ENCODE assay signal across 33 cellular contexts in genomic region chr4:184090571-184090970, GRCh38.
DNase-seq lines count a peak whose midpoint lies in the region; FAIRE-seq and TF ChIP-seq lines count a peak whose summit lies in the region.
"Had no signal": no experiment of that assay in that cellular context is flagged by ENCODE, and none has a peak within 500 bp of the region (broad histone marks: within the 10 kb centered on the region; RNA-seq: fewer than 3 reads in every experiment).

No MANE protein-coding gene starts in this region.

- no peak overlapping the region for H4K91ac ChIP-seq in trophoblast cell (ENCODE audit: low read depth, low read length)

- H3K27ac Mint-ChIP-seq in astrocyte (ENCODE audit: unreplicated experiment): peak overlapping the region; percentile 13
- H3K27ac Mint-ChIP-seq: B cell; CD14-positive monocyte; CD4-positive, alpha-beta memory T cell; CD4-positive, alpha-beta T cell; CD4-positive, CD25-positive, alpha-beta regulatory T cell; CD8-positive, alpha-beta memory T cell; CD8-positive, alpha-beta T cell had no signal

- WGBS in trophoblast cell (ENCODE audit: extremely low coverage, insufficient coverage, insufficient read length): no CpG with 5 or more reads among the region's 3 CpGs

- H4K12ac ChIP-seq in trophoblast cell (ENCODE audit: low read depth, low read length): no peak overlapping the region

- H3K9ac ChIP-seq in astrocyte (ENCODE audit: low read length) (no peak overlapping the region), trophoblast cell (ENCODE audit: low read length) (no peak overlapping the region)
- H3K9ac ChIP-seq: BLaER1; BLaER1 treated with 17β-estradiol and CSF1 and Interleukin-3, amounts not matched to agents 10 nM and 100 nM had no signal

- no peak overlapping the region for H2AK5ac ChIP-seq in trophoblast cell (ENCODE audit: low read length)

- no peaks in the 10 kb centered on the region for H3K36me3 ChIP-seq in astrocyte (ENCODE audit: insufficient read depth, low read length)
- no peaks in the 10 kb centered on the region for H3K36me3 ChIP-seq in trophoblast cell (ENCODE audit: control insufficient read depth in 1 of 2, insufficient read depth in 2 of 2, low read length in 2 of 2)
- H3K36me3 ChIP-seq: BE2C; BLaER1; BLaER1 treated with 17β-estradiol and CSF1 and Interleukin-3, amounts not matched to agents 10 nM and 100 nM had no signal

- H3K4me1 ChIP-seq in astrocyte (ENCODE audit: insufficient read depth, low read length): no peaks in the 10 kb centered on the region
- no peaks in the 10 kb centered on the region for H3K4me1 ChIP-seq in trophoblast cell (ENCODE audit: control insufficient read depth in 1 of 2, insufficient read depth in 2 of 2, low read length in 2 of 2)
- H3K4me1 ChIP-seq: A549, BLaER1, Caco-2 had no signal

- H3K27me3 ChIP-seq in astrocyte (ENCODE audit: insufficient read depth, low read length) (no peaks in the 10 kb centered on the region), trophoblast cell (ENCODE audit: insufficient read depth, low read length) (no peaks in the 10 kb centered on the region)
- H3K27me3 ChIP-seq: BE2C; BLaER1; BLaER1 treated with 17β-estradiol and CSF1 and Interleukin-3, amounts not matched to agents 10 nM and 100 nM had no signal

- H2AFZ ChIP-seq in astrocyte (ENCODE audit: low read depth, low read length) (no peak overlapping the region), trophoblast cell (ENCODE audit: insufficient read depth, low read length, poor library complexity) (no peak overlapping the region)

- FAIRE-seq in astrocyte (lab: Jason Lieb, UNC): no peak
- FAIRE-seq: A204.1, A549, D721Med had no signal

- H4K8ac ChIP-seq in trophoblast cell (ENCODE audit: low read depth, low read length): no peak overlapping the region

- DNase-seq in astrocyte (ENCODE audit: low read depth): no peak
- DNase-seq in islet precursor cell: peak; percentile 25
- no peak for DNase-seq in HUDEP-2 (lab: John Stamatoyannopoulos, UW; ENCODE audit: unreplicated experiment in 76 of 76)
- DNase-seq in trophoblast cell: no peak
- DNase-seq: 8988T; ACHN; AML-193; BE2C; C1 segment of cervical spinal cord; Caco-2; Calu3; CD4-positive, alpha-beta memory T cell; CD4-positive, alpha-beta T cell; CD4-positive, CD25-positive, alpha-beta regulatory T cell; CD8-positive, alpha-beta memory T cell; CD8-positive, alpha-beta T cell; COR-L47; DMS 273 treated with DMSO at 0.1 percent for 48 hours; DMS153; DMS53; DMS79; DMS79 treated with DMSO at 0.1 percent for 48 hours; DND-41; EL had no signal

- H3K79me1 ChIP-seq in trophoblast cell (ENCODE audit: low read length): no peaks in the 10 kb centered on the region

- H3K4me3 ChIP-seq in astrocyte (ENCODE audit: insufficient read depth, low read depth, low read length) (no peak overlapping the region), trophoblast cell (ENCODE audit: low read depth, low read length) (no peak overlapping the region)
- H3K4me3 ChIP-seq: A549; BLaER1; BLaER1 treated with 17β-estradiol and CSF1 and Interleukin-3, amounts not matched to agents 10 nM and 100 nM had no signal

- H3K9me3 ChIP-seq in astrocyte (ENCODE audit: insufficient read depth, low read depth, low read length) (no peaks in the 10 kb centered on the region), trophoblast cell (ENCODE audit: insufficient read depth, low read depth, low read length) (no peaks in the 10 kb centered on the region)
- H3K9me3 ChIP-seq: BE2C, Caco-2 had no signal

- H3K14ac ChIP-seq in trophoblast cell (ENCODE audit: low read length): no peak overlapping the region

- H3K4me2 ChIP-seq in astrocyte (ENCODE audit: low read length) (no peak overlapping the region), trophoblast cell (ENCODE audit: low read length) (no peak overlapping the region)
- H3K4me2 ChIP-seq: A549; BLaER1; BLaER1 treated with 17β-estradiol and CSF1 and Interleukin-3, amounts not matched to agents 10 nM and 100 nM had no signal

- no peak overlapping the region for H2BK12ac ChIP-seq in trophoblast cell (ENCODE audit: low read length)

- no peak overlapping the region for H2BK120ac ChIP-seq in trophoblast cell (ENCODE audit: insufficient read depth, low read length, poor library complexity)

- H3K36me3 Mint-ChIP-seq in astrocyte (ENCODE audit: low read depth, unreplicated experiment): no peaks in the 10 kb centered on the region
- H3K36me3 Mint-ChIP-seq: CD14-positive monocyte; CD4-positive, alpha-beta memory T cell; CD4-positive, CD25-positive, alpha-beta regulatory T cell; CD8-positive, alpha-beta memory T cell; CD8-positive, alpha-beta T cell had no signal

- H3K27me3 Mint-ChIP-seq in astrocyte (ENCODE audit: low read depth, unreplicated experiment): peaks cover 13% of the 10 kb centered on the region

- no peaks in the 10 kb centered on the region for H4K20me1 ChIP-seq in astrocyte (ENCODE audit: insufficient read depth, low read length)
- H4K20me1 ChIP-seq: BLaER1; BLaER1 treated with 17β-estradiol and CSF1 and Interleukin-3, amounts not matched to agents 10 nM and 100 nM had no signal

- H3K27ac ChIP-seq in astrocyte (ENCODE audit: low read depth, low read length) (no peak overlapping the region), trophoblast cell (ENCODE audit: low read depth, low read length) (no peak overlapping the region)
- H3K27ac ChIP-seq: 22Rv1; A549; BLaER1; BLaER1 treated with 17β-estradiol and CSF1 and Interleukin-3, amounts not matched to agents 10 nM and 100 nM; C4-2B had no signal

- H3K4me1 Mint-ChIP-seq in astrocyte (ENCODE audit: low read depth, unreplicated experiment): no peaks in the 10 kb centered on the region
- H3K4me1 Mint-ChIP-seq: B cell; CD14-positive monocyte; CD4-positive, alpha-beta memory T cell; CD4-positive, CD25-positive, alpha-beta regulatory T cell; CD8-positive, alpha-beta memory T cell had no signal

- peaks cover 2% of the 10 kb centered on the region for H3K9me3 Mint-ChIP-seq in astrocyte (ENCODE audit: unreplicated experiment)
- H3K9me3 Mint-ChIP-seq: CD4-positive, alpha-beta T cell; CD8-positive, alpha-beta T cell had no signal

- no peak overlapping the region for H2BK5ac ChIP-seq in trophoblast cell (ENCODE audit: low read depth, low read length, poor library complexity)

- H3K23ac ChIP-seq in trophoblast cell (ENCODE audit: low read length): no peak overlapping the region

- TF ChIP-seq CTCF in astrocyte (IDR thresholded peaks at IDR 0.05; ENCODE audit: insufficient read depth, low read depth, low read length): no peak

- H3K4me3 Mint-ChIP-seq in astrocyte (ENCODE audit: unreplicated experiment): no peak overlapping the region
- H3K4me3 Mint-ChIP-seq: B cell; CD14-positive monocyte; CD4-positive, alpha-beta memory T cell; CD4-positive, alpha-beta T cell; CD4-positive, CD25-positive, alpha-beta regulatory T cell; CD8-positive, alpha-beta memory T cell; CD8-positive, alpha-beta T cell had no signal

- no peak overlapping the region for H3K4ac ChIP-seq in trophoblast cell (ENCODE audit: low read depth, low read length)

- H3K79me2 ChIP-seq in astrocyte (ENCODE audit: insufficient read depth, low read length): no peaks in the 10 kb centered on the region
- H3K79me2 ChIP-seq in trophoblast cell (ENCODE audit: control insufficient read depth, insufficient read depth, low read length, poor library complexity): no peaks in the 10 kb centered on the region

- no peak overlapping the region for H3K18ac ChIP-seq in trophoblast cell (ENCODE audit: low read length)
